ENCODE assay signal across 23 cellular contexts in genomic region chr4:177105526-177105925, GRCh38.
"Had no signal": no experiment of that assay in that cellular context is flagged by ENCODE, and none has a peak within 500 bp of the region (broad histone marks: within the 10 kb centered on the region; RNA-seq: fewer than 3 reads in every experiment).

No MANE protein-coding gene starts in this region.

- H3K27me3 ChIP-seq: body of pancreas, cardiac muscle cell, heart right ventricle, tibial artery had no signal

- H3K36me3 ChIP-seq: cardiac muscle cell, heart right ventricle, lower lobe of right lung, tibial artery had no signal

- DNase-seq: activated CD4-positive, alpha-beta T cell treated with anti-CD3 and anti-CD28 coated beads for 4 hours; activated CD4-positive, alpha-beta T cell treated with anti-CD3 and anti-CD28 coated beads, Interleukin-2, amount 50 U/mL, for 48 hours; activated CD4-positive, CD25-positive, alpha-beta regulatory T cell; activated CD8-positive, alpha-beta memory T cell treated with anti-CD3 and anti-CD28 coated beads, Interleukin-2, amount 50 U/mL, for 48 hours; activated naive CD4-positive, alpha-beta T cell treated with Interleukin-2 at 50 U/mL for 16 hours; activated T-cell treated with anti-CD3 and anti-CD28 coated beads, Interleukin-2, amount 50 U/mL, for 4 hours; body of pancreas; cortex of kidney; erythroblast; heart right ventricle; kidney; lower lobe of right lung; naive B cell; nucleus accumbens; right cardiac atrium; stimulated activated CD4-positive, alpha-beta T cell treated with anti-CD3 and anti-CD28 coated beads, Interleukin-12 subunit alpha, Interleukin-12 subunit beta, amount 100 ng/mL, for 4 hours; stimulated activated CD4-positive, alpha-beta T cell treated with anti-CD3 and anti-CD28 coated beads, Interleukin-4, amount 100 ng/mL, for 4 hours; stimulated activated naive CD8-positive, alpha-beta T cell treated with anti-CD3 and anti-CD28 coated beads, Interleukin-15, Interleukin-2, amounts not matched to agents 100 U/mL and 50 U/mL, for 24 hours; substantia nigra; T1000; tibial artery had no signal

- H3K4me1 ChIP-seq: body of pancreas, heart right ventricle, lower lobe of right lung, parathyroid adenoma, tibial artery had no signal

- H3K4me3 ChIP-seq: body of pancreas, cardiac muscle cell, heart right ventricle, lower lobe of right lung, tibial artery had no signal

- ATAC-seq: activated T-cell treated with anti-CD3 and anti-CD28 coated beads, Interleukin-2, amount 50 U/mL, for 4 hours; body of pancreas; heart right ventricle; lower lobe of right lung; right cardiac atrium; stimulated activated naive CD8-positive, alpha-beta T cell treated with anti-CD3 and anti-CD28 coated beads, Interleukin-15, Interleukin-2, amounts not matched to agents 100 U/mL and 50 U/mL, for 24 hours had no signal

- H3K9me3 ChIP-seq: body of pancreas, heart right ventricle, lower lobe of right lung, tibial artery had no signal

- H3K27ac ChIP-seq: body of pancreas, cardiac muscle cell, heart right ventricle, lower lobe of right lung, parathyroid adenoma, tibial artery had no signal
